8 cellular contexts compared by ENCODE assay signal in the genomic region with DNA sequence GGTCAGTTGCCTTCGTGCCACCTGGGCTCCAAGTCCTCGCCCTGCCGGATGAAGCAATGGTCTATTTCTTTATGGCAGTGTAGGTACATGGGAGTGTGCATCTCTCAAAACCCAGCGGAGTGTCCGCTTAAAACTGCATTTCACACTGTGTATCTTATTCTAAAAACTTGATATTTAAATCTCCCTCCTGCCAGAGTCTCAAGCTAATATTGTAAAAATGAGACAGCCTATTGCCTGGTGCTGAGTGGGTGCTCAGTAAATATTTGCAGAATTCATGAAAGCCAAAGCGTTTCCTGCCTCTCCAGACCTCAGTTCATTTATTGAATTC. TPM values are rescaled to one million over a fixed set of nuclear protein-coding genes. Genes with fewer than 3 reads are reported as not detected.
DNase-seq lines count a peak whose midpoint lies in the region; ATAC-seq and TF ChIP-seq lines count a peak whose summit lies in the region.

No MANE protein-coding gene starts in this region.

- peak overlapping the region; percentile 84 for H3K27ac Mint-ChIP-seq in activated CD4-positive, alpha-beta T cell treated with anti-CD3 and anti-CD28 coated beads, Interleukin-2, amount 10 ng/mL, durations not matched to agents 7 days and 5 days

- H3K9ac ChIP-seq in SU-DHL-6 (ENCODE audit: low read length) (peak overlapping the region; percentile 43), smooth muscle cell (ENCODE audit: low read depth) (no peak overlapping the region)

- TF ChIP-seq CTCF in SU-DHL-6 (IDR thresholded peaks at IDR 0.05; ENCODE audit: insufficient read depth, low read length, poor library complexity, severe bottlenecking): no peak
- TF ChIP-seq CTCF in right atrium auricular region (IDR thresholded peaks at IDR 0.05): no peak
- no peak for TF ChIP-seq CTCF in smooth muscle cell (IDR thresholded peaks at IDR 0.05; ENCODE audit: borderline replicate concordance, insufficient read depth, poor library complexity, severe bottlenecking)

- peaks cover 15% of the 10 kb centered on the region for H3K36me3 Mint-ChIP-seq in activated CD4-positive, alpha-beta T cell treated with anti-CD3 and anti-CD28 coated beads, Interleukin-2, amount 10 ng/mL, durations not matched to agents 7 days and 5 days (ENCODE audit: low read depth)

- no peaks in the 10 kb centered on the region for H3K9me3 Mint-ChIP-seq in activated CD4-positive, alpha-beta T cell treated with anti-CD3 and anti-CD28 coated beads, Interleukin-2, amount 10 ng/mL, durations not matched to agents 7 days and 5 days

- H3K27ac ChIP-seq in SU-DHL-6 (ENCODE audit: low read depth, low read length): no peak overlapping the region
- H3K27ac ChIP-seq in right atrium auricular region: peak overlapping the region; percentile 63 to 91
- peak overlapping the region; percentile 9 for H3K27ac ChIP-seq in smooth muscle cell (ENCODE audit: low read depth)

- peak overlapping the region; percentile 75 for H3K4me3 Mint-ChIP-seq in activated CD4-positive, alpha-beta T cell treated with anti-CD3 and anti-CD28 coated beads, Interleukin-2, amount 10 ng/mL, durations not matched to agents 7 days and 5 days

- H2AFZ ChIP-seq in SU-DHL-6 (ENCODE audit: low read depth, low read length, severe bottlenecking): peak overlapping the region; percentile 88
- peak overlapping the region; percentile 98 for H2AFZ ChIP-seq in smooth muscle cell (ENCODE audit: low read depth)

- H3K4me2 ChIP-seq in SU-DHL-6 (ENCODE audit: low read depth, low read length, poor library complexity, severe bottlenecking) (peak overlapping the region; percentile 61), smooth muscle cell (peak overlapping the region; percentile 99)

- H3K79me2 ChIP-seq in SU-DHL-6 (ENCODE audit: insufficient read depth, low read length) (peaks cover 6% of the 10 kb centered on the region; the same call in 1 of the 2 replicates), smooth muscle cell (ENCODE audit: low read depth) (peaks cover 21% of the 10 kb centered on the region)

- POLR2A ChIA-PET in activated CD4-positive, alpha-beta T cell treated with anti-CD3 and anti-CD28 coated beads, Interleukin-2, amount 10 ng/mL, durations not matched to agents 7 days and 5 days (lab: Charles Lee): no interaction called here

- DNase-seq in activated CD4-positive, alpha-beta T cell treated with anti-CD3 and anti-CD28 coated beads, Interleukin-2, amount 10 ng/mL, durations not matched to agents 7 days and 5 days: no peak
- DNase-seq in activated CD4-positive, alpha-beta T cell treated with anti-CD3 and anti-CD28 coated beads, Interleukin-2, amount 50 U/mL, for 1 hour: no peak
- DNase-seq in right atrium auricular region (ENCODE audit: low spot score): no peak
- DNase-seq in smooth muscle cell (lab: John Stamatoyannopoulos, UW; ENCODE audit: unreplicated experiment): no peak
- no peak for DNase-seq in NCI-H510A (lab: John Stamatoyannopoulos, UW)
- no peak for DNase-seq in NOMO-1 (lab: John Stamatoyannopoulos, UW; ENCODE audit: unreplicated experiment in 2 of 2)

- H4K20me1 ChIP-seq in SU-DHL-6 (ENCODE audit: low read depth, low read length) (no peaks in the 10 kb centered on the region), smooth muscle cell (ENCODE audit: low read depth) (no peaks in the 10 kb centered on the region)

- H3K4me1 Mint-ChIP-seq in activated CD4-positive, alpha-beta T cell treated with anti-CD3 and anti-CD28 coated beads, Interleukin-2, amount 10 ng/mL, durations not matched to agents 7 days and 5 days: peaks cover 44% of the 10 kb centered on the region

- H3K9me3 ChIP-seq in SU-DHL-6 (ENCODE audit: insufficient read depth, low read length) (no peaks in the 10 kb centered on the region), right atrium auricular region (no peaks in the 10 kb centered on the region), smooth muscle cell (replicated peaks; ENCODE audit: low read depth) (no peaks in the 10 kb centered on the region)

- no peaks in the 10 kb centered on the region for H3K27me3 Mint-ChIP-seq in activated CD4-positive, alpha-beta T cell treated with anti-CD3 and anti-CD28 coated beads, Interleukin-2, amount 10 ng/mL, durations not matched to agents 7 days and 5 days

- 34% methylated on average over 5 of the region's 6 CpGs for WGBS in smooth muscle cell (ENCODE audit: low lambda C conversion rate)

- CTCF ChIA-PET in activated CD4-positive, alpha-beta T cell treated with anti-CD3 and anti-CD28 coated beads, Interleukin-2, amount 10 ng/mL, durations not matched to agents 7 days and 5 days (lab: Charles Lee): interaction anchor here (0.8 to 1.7 kb wide), 5 partner anchors 9 to 53 kb away, joined by 3 to 4 read pairs (median 3); no protein-coding TSS in a partner anchor

- H3K4me1 ChIP-seq in right atrium auricular region (peaks cover 0 to 35% of the 10 kb centered on the region in 2 donors), smooth muscle cell (ENCODE audit: low read depth) (peaks cover 17% of the 10 kb centered on the region)

- no peaks in the 10 kb centered on the region for H3K36me3 ChIP-seq in SU-DHL-6 (ENCODE audit: low read length)
- H3K36me3 ChIP-seq in right atrium auricular region: no peaks in the 10 kb centered on the region
- H3K36me3 ChIP-seq in smooth muscle cell (ENCODE audit: low read depth): no peaks in the 10 kb centered on the region

- H3F3A ChIP-seq in SU-DHL-6 (ENCODE audit: insufficient read depth) (no peaks in the 10 kb centered on the region), smooth muscle cell (ENCODE audit: low read depth) (peaks cover 21% of the 10 kb centered on the region)

- H3K27me3 ChIP-seq in SU-DHL-6 (ENCODE audit: low read length) (no peaks in the 10 kb centered on the region), right atrium auricular region (no peaks in the 10 kb centered on the region), smooth muscle cell (ENCODE audit: low read depth) (no peaks in the 10 kb centered on the region)

- no peaks in the 10 kb centered on the region for H3K9me2 ChIP-seq in SU-DHL-6 (replicated peaks; ENCODE audit: insufficient read depth, low read length)

- no peak for ATAC-seq in HG03045 (IDR thresholded peaks at IDR 0.05; ENCODE audit: unreplicated experiment)

- H3K4me3 ChIP-seq in SU-DHL-6 (ENCODE audit: insufficient read depth, low read length, poor library complexity, severe bottlenecking): peak overlapping the region; percentile 52
- H3K4me3 ChIP-seq in right atrium auricular region: peak overlapping the region; percentile 30 to 88
- H3K4me3 ChIP-seq in smooth muscle cell: peak overlapping the region; percentile 88

RNA-seq across cellular contexts. Expression of a gene that starts 0.3 kb away (rescaled TPM):
- total RNA-seq in activated CD4-positive, alpha-beta T cell treated with anti-CD3 and anti-CD28 coated beads, Interleukin-2, amount 10 ng/mL, durations not matched to agents 7 days and 5 days: 10 to 100 TPM; 77.2 to 83.7 TPM
- total RNA-seq in right atrium auricular region (10 to 100 TPM; 12.5 to 27.7 TPM), smooth muscle cell (19.4 and 31.9 TPM in 2 replicates)
- polyA plus RNA-seq in smooth muscle cell: 14.2 and 16.1 TPM in 2 replicates

RNA-seq across cellular contexts. Expression of a gene that starts 14.5 kb away (rescaled TPM):
- total RNA-seq in activated CD4-positive, alpha-beta T cell treated with anti-CD3 and anti-CD28 coated beads, Interleukin-2, amount 10 ng/mL, durations not matched to agents 7 days and 5 days: not detected
- total RNA-seq in right atrium auricular region: not detected
- not detected in 2 replicates for total RNA-seq in smooth muscle cell
- 0.07 and 0.34 TPM in 2 replicates for polyA plus RNA-seq in smooth muscle cell

RNA-seq across cellular contexts. Expression of a gene that starts 53.4 kb away (rescaled TPM):
- under 1 TPM; 0.44 to 0.55 TPM for total RNA-seq in activated CD4-positive, alpha-beta T cell treated with anti-CD3 and anti-CD28 coated beads, Interleukin-2, amount 10 ng/mL, durations not matched to agents 7 days and 5 days
- 10 to 100 TPM; 37.2 to 38.6 TPM for total RNA-seq in right atrium auricular region
- 17.7 and 20.9 TPM in 2 replicates for total RNA-seq in smooth muscle cell
- 21.7 and 29.3 TPM in 2 replicates for polyA plus RNA-seq in smooth muscle cell

Comparison
In these comparisons a context has a peak if more than half of its experiments do, and no peak if none do; other contexts are left out.
1. RNA of a gene that starts 53.4 kb away (total RNA-seq): 37.2 to 38.6 TPM in right atrium auricular region and 17.7 to 20.9 TPM in smooth muscle cell; 0.44 to 0.55 TPM in activated CD4-positive, alpha-beta T cell treated with anti-CD3 and anti-CD28 coated beads, Interleukin-2, amount 10 ng/mL, durations not matched to agents 7 days and 5 days; every median in the first group is over 10 times any median in the second.
2. Peak in every context shown above with its lines, with median percentiles within 50 percentile points of each other: H3K4me3 ChIP-seq.